12 cellular contexts compared by ENCODE assay signal in the genomic region with DNA sequence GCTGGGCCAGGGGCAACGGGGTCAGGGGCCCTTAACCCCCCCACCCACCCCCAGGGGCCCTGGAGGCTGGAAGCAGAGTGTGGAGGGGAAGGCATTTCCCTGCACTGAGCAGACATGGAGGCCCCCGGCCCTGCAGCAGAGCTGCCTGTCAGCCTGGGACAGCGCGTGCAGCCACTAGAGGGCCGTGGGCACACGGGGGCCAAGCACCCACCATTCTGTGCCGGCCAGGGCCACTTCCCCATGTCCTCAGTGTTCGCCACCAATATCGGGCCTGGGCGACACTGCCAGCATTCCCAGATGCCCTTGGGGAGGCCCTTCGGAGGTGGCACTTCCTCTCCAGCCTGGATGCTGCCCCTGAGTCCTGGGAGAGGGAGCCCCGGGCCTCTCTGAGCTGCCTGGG. TPM values are rescaled to one million over a fixed set of nuclear protein-coding genes. Genes with fewer than 3 reads are reported as not detected.
A peak's percentile ranks its signal among the peaks of the same experiment; 100 is the strongest.
DNase-seq lines count a peak whose midpoint lies in the region; ATAC-seq and TF ChIP-seq lines count a peak whose summit lies in the region.
"Had no signal": no experiment of that assay in that cellular context is flagged by ENCODE, and none has a peak within 500 bp of the region (broad histone marks: within the 10 kb centered on the region; RNA-seq: fewer than 3 reads in every experiment).

No MANE protein-coding gene starts in this region.

- H3K36me3 Mint-ChIP-seq in osteocyte (ENCODE audit: unreplicated experiment) = no peaks in the 10 kb centered on the region

- H3K36me3 ChIP-seq in GM06990 (ENCODE audit: control insufficient read depth, insufficient read depth, low read length) (no peaks in the 10 kb centered on the region), Karpas-422 (ENCODE audit: insufficient read depth, low read length) (no peaks in the 10 kb centered on the region)

- H3K4me1 ChIP-seq in Karpas-422 (ENCODE audit: low read length) = no peaks in the 10 kb centered on the region
- H3K4me1 ChIP-seq: tibial artery had no signal

- H3K4me1 Mint-ChIP-seq in osteocyte (ENCODE audit: unreplicated experiment) = peaks cover 3% of the 10 kb centered on the region

- H2AFZ ChIP-seq in Karpas-422 (ENCODE audit: low read length) = no peak overlapping the region

- H3K4me3 ChIP-seq in GM06990 (replicated peaks; ENCODE audit: low read depth, low read length) (no peak overlapping the region), Karpas-422 (ENCODE audit: low read length) (no peak overlapping the region), dorsolateral prefrontal cortex (no peak overlapping the region)
- H3K4me3 ChIP-seq: tibial artery had no signal

- H3K4me3 Mint-ChIP-seq in osteocyte (ENCODE audit: unreplicated experiment) = no peak overlapping the region

- no peaks in the 10 kb centered on the region for H3K9me3 ChIP-seq in Karpas-422 (ENCODE audit: low read length)
- H3K9me3 ChIP-seq: tibial artery had no signal

- DNase-seq in GM06990 (ENCODE audit: extremely low read depth, insufficient read length) = no peak
- peak; percentile 52 for DNase-seq in Karpas-422
- no peak for DNase-seq in dorsolateral prefrontal cortex
- no peak for DNase-seq in osteocyte (ENCODE audit: extremely low spot score, unreplicated experiment)
- no peak for DNase-seq in SK-N-DZ (ENCODE audit: low spot score)
- DNase-seq in stimulated activated CD4-positive, alpha-beta T cell treated with anti-CD3 and anti-CD28 coated beads, Interleukin-4, amount 100 ng/mL, for 4 hours = no peak
- DNase-seq: cerebellar nuclear complex, mammary epithelial cell, NCI-H187, tibial artery had no signal

- no peaks in the 10 kb centered on the region for H3K9me3 Mint-ChIP-seq in osteocyte (ENCODE audit: unreplicated experiment)

- no peaks in the 10 kb centered on the region for H3K79me2 ChIP-seq in Karpas-422 (ENCODE audit: low read length)

- intact Hi-C loops in dorsolateral prefrontal cortex (cut with DNase I) = no loop called here

- peak; percentile 42 for TF ChIP-seq CTCF in GM06990 (IDR thresholded peaks at IDR 0.05; ENCODE audit: insufficient read depth, low read length, poor library complexity, severe bottlenecking)
- TF ChIP-seq CTCF in dorsolateral prefrontal cortex (IDR thresholded peaks at IDR 0.05 in 54 of 56, conservative IDR thresholded peaks at IDR 0.05 in 2 of 56; ENCODE audit: low read depth in 1 of 56, partially characterized antibody in 56 of 56) = peak in 33 of 56 donors; percentile 11 to 41 (median 31)
- peak; percentile 36 for TF ChIP-seq CTCF in osteocyte (IDR thresholded peaks at IDR 0.05)

- ATAC-seq in GM21723 (IDR thresholded peaks at IDR 0.05; ENCODE audit: unreplicated experiment) = no peak

- no peaks in the 10 kb centered on the region for H4K20me1 ChIP-seq in Karpas-422 (ENCODE audit: insufficient read depth, low read depth, low read length)

- no peaks in the 10 kb centered on the region for H3K9me2 ChIP-seq in Karpas-422 (replicated peaks; ENCODE audit: insufficient read depth, low read length)

- H3K27me3 Mint-ChIP-seq in osteocyte (ENCODE audit: unreplicated experiment) = no peaks in the 10 kb centered on the region

- H3K27ac Mint-ChIP-seq in osteocyte (ENCODE audit: unreplicated experiment) = no peak overlapping the region

- no peak overlapping the region for H3K4me2 ChIP-seq in Karpas-422 (ENCODE audit: low read depth, low read length, poor library complexity, severe bottlenecking)

- H3K27ac ChIP-seq in Karpas-422 (ENCODE audit: low read length) = no peak overlapping the region
- peak overlapping the region in 3 of 59 donors; percentile 26 to 59 (median 36) for H3K27ac ChIP-seq in dorsolateral prefrontal cortex
- H3K27ac ChIP-seq: tibial artery had no signal

- no peak overlapping the region for H3K9ac ChIP-seq in Karpas-422 (ENCODE audit: low read length)

- no peaks in the 10 kb centered on the region for H3K27me3 ChIP-seq in GM06990 (replicated peaks; ENCODE audit: control insufficient read depth, insufficient read depth, low read length)
- no peaks in the 10 kb centered on the region for H3K27me3 ChIP-seq in Karpas-422 (ENCODE audit: low read length)
- no peaks in the 10 kb centered on the region for H3K27me3 ChIP-seq in dorsolateral prefrontal cortex
- H3K27me3 ChIP-seq: tibial artery had no signal

RNA-seq across cellular contexts. Expression of a gene that starts 23.2 kb away (rescaled TPM):
- total RNA-seq in Karpas-422 (2014; rRNA removed; shearing (Covaris generic); ENCODE audit: low replicate concordance) = not detected in 2 replicates
- total RNA-seq in dorsolateral prefrontal cortex (1 to 10 TPM in 114 of 120 experiments, under 1 TPM in 6; 0.35 to 4.6 (median 2.1) TPM), osteocyte (3.2 and 4.3 TPM in 2 replicates)
- polyA plus RNA-seq in SK-N-DZ (2014; cell fraction: cytosol; rRNA removed) = 1.9 and 2.3 TPM in 2 replicates
- 5.9 and 8.2 TPM in 2 replicates for polyA plus RNA-seq in SK-N-DZ (2014; cell fraction: nucleus; rRNA removed)
- total RNA-seq: RPMI7951 had no signal
